1 cellular context compared by ENCODE assay signal in the genomic region with DNA sequence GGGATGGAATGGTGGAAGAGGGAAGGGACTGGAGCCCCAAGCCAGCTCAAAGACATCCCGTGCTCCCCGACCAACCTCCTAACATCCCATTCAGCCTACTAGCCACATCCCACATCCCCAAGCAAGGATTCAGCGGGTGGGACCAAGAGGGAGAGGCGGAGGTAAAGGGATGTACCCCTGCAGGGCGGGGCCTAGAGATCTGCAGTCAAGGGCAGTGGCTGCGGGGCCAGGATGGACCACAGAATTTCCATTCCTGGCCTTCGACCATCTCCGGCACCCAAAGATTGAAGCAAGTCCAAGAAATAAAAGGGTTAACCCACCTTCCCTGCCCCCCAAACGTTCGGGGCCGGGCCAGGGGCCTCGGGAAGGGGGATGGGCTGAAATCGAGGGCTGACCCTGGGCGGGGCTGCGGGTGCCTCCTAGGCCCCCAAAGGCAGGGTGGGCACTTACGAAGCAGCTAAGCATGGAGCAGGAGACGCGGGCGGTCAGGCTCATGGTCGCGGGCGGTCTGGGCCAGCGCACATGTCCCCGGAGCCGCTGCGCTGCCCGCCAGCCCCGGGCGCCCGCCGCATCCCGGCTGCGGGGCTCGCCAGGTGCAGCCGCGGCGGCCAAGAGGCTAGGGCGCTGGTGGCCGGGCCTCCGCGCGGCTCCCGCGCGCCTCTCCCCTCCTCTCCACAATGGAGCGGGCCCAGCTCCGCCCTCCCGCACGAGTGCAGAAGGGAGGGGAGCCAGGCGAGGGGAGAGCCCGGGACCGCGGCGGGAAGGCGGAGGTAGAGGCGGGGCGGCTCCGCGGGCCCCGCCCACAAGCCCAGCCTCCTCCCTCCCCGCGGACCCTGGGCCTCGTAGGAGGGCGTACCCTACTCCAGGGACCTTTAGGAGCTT.
A peak's percentile ranks its signal among the peaks of the same experiment; 100 is the strongest.
TF ChIP-seq lines count a peak whose summit lies in the region.

A gene (minus strand): TSS at position 726 of the 882 bp plus-strand sequence. CDS start 231 bp downstream, at position 495.

TF ChIP-seq in GM12878, 131 proteins besides CTCF, POLR2A, EP300 and RAD21 (continued from another document and continues in another):
- TF ChIP-seq, protein P1, sequence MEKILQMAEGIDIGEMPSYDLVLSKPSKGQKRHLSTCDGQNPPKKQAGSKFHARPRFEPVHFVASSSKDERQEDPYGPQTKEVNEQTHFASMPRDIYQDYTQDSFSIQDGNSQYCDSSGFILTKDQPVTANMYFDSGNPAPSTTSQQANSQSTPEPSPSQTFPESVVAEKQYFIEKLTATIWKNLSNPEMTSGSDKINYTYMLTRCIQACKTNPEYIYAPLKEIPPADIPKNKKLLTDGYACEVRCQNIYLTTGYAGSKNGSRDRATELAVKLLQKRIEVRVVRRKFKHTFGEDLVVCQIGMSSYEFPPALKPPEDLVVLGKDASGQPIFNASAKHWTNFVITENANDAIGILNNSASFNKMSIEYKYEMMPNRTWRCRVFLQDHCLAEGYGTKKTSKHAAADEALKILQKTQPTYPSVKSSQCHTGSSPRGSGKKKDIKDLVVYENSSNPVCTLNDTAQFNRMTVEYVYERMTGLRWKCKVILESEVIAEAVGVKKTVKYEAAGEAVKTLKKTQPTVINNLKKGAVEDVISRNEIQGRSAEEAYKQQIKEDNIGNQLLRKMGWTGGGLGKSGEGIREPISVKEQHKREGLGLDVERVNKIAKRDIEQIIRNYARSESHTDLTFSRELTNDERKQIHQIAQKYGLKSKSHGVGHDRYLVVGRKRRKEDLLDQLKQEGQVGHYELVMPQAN (conservative IDR thresholded peaks at IDR 0.05): peak; percentile 74
- TF ChIP-seq, protein P2, sequence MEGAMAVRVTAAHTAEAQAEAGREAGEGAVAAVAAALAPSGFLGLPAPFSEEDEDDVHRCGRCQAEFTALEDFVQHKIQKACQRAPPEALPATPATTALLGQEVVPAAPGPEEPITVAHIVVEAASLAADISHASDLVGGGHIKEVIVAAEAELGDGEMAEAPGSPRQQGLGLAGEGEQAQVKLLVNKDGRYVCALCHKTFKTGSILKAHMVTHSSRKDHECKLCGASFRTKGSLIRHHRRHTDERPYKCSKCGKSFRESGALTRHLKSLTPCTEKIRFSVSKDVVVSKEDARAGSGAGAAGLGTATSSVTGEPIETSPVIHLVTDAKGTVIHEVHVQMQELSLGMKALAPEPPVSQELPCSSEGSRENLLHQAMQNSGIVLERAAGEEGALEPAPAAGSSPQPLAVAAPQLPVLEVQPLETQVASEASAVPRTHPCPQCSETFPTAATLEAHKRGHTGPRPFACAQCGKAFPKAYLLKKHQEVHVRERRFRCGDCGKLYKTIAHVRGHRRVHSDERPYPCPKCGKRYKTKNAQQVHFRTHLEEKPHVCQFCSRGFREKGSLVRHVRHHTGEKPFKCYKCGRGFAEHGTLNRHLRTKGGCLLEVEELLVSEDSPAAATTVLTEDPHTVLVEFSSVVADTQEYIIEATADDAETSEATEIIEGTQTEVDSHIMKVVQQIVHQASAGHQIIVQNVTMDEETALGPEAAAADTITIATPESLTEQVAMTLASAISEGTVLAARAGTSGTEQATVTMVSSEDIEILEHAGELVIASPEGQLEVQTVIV (IDR thresholded peaks at IDR 0.05; ENCODE audit: borderline replicate concordance, partially characterized antibody): no peak
- TF ChIP-seq BHLHE40 (IDR thresholded peaks at IDR 0.05; ENCODE audit: borderline replicate concordance in 1 of 2, low read depth in 2 of 2, low read length in 1 of 2): peak; percentile 90 to 96
- TF ChIP-seq TCF3 (IDR thresholded peaks at IDR 0.05; ENCODE audit: borderline replicate concordance, insufficient read depth, low read depth, low read length): 0 out of 2 replicates have a peak, but pooled peaks have one; percentile 25
- 0 out of 2 replicates have a peak, but pooled peaks have one; percentile 58 for TF ChIP-seq RB1 (IDR thresholded peaks at IDR 0.05; ENCODE audit: borderline replicate concordance)
- TF ChIP-seq YY1 (IDR thresholded peaks at IDR 0.05; ENCODE audit: low read depth, low read length): peak; percentile 32; the same call in 1 of the 2 replicates
- peak; percentile 12 for TF ChIP-seq SP1 (IDR thresholded peaks at IDR 0.05; ENCODE audit: low read depth, low read length)
- TF ChIP-seq KLF5 (IDR thresholded peaks at IDR 0.05; ENCODE audit: partially characterized antibody): peak; percentile 75
- TF ChIP-seq TAF1 (IDR thresholded peaks at IDR 0.05; ENCODE audit: borderline replicate concordance, low read depth, low read length): 0 out of 2 replicates have a peak, but pooled peaks have one; percentile 34
- TF ChIP-seq BACH1 (IDR thresholded peaks at IDR 0.05; ENCODE audit: borderline replicate concordance): peak; percentile 84
- TF ChIP-seq, protein P3, sequence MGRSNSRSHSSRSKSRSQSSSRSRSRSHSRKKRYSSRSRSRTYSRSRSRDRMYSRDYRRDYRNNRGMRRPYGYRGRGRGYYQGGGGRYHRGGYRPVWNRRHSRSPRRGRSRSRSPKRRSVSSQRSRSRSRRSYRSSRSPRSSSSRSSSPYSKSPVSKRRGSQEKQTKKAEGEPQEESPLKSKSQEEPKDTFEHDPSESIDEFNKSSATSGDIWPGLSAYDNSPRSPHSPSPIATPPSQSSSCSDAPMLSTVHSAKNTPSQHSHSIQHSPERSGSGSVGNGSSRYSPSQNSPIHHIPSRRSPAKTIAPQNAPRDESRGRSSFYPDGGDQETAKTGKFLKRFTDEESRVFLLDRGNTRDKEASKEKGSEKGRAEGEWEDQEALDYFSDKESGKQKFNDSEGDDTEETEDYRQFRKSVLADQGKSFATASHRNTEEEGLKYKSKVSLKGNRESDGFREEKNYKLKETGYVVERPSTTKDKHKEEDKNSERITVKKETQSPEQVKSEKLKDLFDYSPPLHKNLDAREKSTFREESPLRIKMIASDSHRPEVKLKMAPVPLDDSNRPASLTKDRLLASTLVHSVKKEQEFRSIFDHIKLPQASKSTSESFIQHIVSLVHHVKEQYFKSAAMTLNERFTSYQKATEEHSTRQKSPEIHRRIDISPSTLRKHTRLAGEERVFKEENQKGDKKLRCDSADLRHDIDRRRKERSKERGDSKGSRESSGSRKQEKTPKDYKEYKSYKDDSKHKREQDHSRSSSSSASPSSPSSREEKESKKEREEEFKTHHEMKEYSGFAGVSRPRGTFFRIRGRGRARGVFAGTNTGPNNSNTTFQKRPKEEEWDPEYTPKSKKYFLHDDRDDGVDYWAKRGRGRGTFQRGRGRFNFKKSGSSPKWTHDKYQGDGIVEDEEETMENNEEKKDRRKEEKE (IDR thresholded peaks at IDR 0.05): peak; percentile 69; the same call in 1 of the 2 replicates
- peak; percentile 14; the same call in 1 of the 2 replicates for TF ChIP-seq POLR2AphosphoS5 (IDR thresholded peaks at IDR 0.05; ENCODE audit: low read length)
- 0 out of 3 replicates have a peak, but pooled peaks have one; percentile 37 for TF ChIP-seq POU2F2 (IDR thresholded peaks at IDR 0.05; ENCODE audit: borderline replicate concordance, low read depth, low read length)
- TF ChIP-seq ETV6 (conservative IDR thresholded peaks at IDR 0.05 in 1 of 2, IDR thresholded peaks at IDR 0.05 in 1 of 2; ENCODE audit: borderline replicate concordance in 1 of 2, low read depth in 1 of 2): no peak
- no peak for TF ChIP-seq ASH2L (IDR thresholded peaks at IDR 0.05; ENCODE audit: borderline replicate concordance, low read depth)
- TF ChIP-seq ATF7 (IDR thresholded peaks at IDR 0.05; ENCODE audit: low read depth): no peak
- TF ChIP-seq CREB1 (IDR thresholded peaks at IDR 0.05; ENCODE audit: low read depth): no peak
- no peak for TF ChIP-seq FOXM1 (IDR thresholded peaks at IDR 0.05; ENCODE audit: low read depth, low read length)
- no peak for TF ChIP-seq FOXK2 (IDR thresholded peaks at IDR 0.05)
- peak; percentile 22; the same call in 1 of the 2 replicates for TF ChIP-seq ZNF217 (IDR thresholded peaks at IDR 0.05)
- TF ChIP-seq ZZZ3 (IDR thresholded peaks at IDR 0.05; ENCODE audit: control insufficient read depth, insufficient read length, low read depth): no peak
- no peak for TF ChIP-seq NR2C1 (IDR thresholded peaks at IDR 0.05)
- TF ChIP-seq FOS (IDR thresholded peaks at IDR 0.05; ENCODE audit: borderline replicate concordance, extremely low read depth, insufficient read length): no peak
- peak; percentile 71 for TF ChIP-seq DPF2 (IDR thresholded peaks at IDR 0.05)
- TF ChIP-seq WRNIP1 (IDR thresholded peaks at IDR 0.05; ENCODE audit: borderline replicate concordance, low read depth, low read length): no peak
- TF ChIP-seq, protein P4, sequence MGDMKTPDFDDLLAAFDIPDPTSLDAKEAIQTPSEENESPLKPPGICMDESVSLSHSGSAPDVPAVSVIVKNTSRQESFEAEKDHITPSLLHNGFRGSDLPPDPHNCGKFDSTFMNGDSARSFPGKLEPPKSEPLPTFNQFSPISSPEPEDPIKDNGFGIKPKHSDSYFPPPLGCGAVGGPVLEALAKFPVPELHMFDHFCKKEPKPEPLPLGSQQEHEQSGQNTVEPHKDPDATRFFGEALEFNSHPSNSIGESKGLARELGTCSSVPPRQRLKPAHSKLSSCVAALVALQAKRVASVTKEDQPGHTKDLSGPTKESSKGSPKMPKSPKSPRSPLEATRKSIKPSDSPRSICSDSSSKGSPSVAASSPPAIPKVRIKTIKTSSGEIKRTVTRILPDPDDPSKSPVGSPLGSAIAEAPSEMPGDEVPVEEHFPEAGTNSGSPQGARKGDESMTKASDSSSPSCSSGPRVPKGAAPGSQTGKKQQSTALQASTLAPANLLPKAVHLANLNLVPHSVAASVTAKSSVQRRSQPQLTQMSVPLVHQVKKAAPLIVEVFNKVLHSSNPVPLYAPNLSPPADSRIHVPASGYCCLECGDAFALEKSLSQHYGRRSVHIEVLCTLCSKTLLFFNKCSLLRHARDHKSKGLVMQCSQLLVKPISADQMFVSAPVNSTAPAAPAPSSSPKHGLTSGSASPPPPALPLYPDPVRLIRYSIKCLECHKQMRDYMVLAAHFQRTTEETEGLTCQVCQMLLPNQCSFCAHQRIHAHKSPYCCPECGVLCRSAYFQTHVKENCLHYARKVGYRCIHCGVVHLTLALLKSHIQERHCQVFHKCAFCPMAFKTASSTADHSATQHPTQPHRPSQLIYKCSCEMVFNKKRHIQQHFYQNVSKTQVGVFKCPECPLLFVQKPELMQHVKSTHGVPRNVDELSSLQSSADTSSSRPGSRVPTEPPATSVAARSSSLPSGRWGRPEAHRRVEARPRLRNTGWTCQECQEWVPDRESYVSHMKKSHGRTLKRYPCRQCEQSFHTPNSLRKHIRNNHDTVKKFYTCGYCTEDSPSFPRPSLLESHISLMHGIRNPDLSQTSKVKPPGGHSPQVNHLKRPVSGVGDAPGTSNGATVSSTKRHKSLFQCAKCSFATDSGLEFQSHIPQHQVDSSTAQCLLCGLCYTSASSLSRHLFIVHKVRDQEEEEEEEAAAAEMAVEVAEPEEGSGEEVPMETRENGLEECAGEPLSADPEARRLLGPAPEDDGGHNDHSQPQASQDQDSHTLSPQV (IDR thresholded peaks at IDR 0.05): no peak
- TF ChIP-seq, protein P5, sequence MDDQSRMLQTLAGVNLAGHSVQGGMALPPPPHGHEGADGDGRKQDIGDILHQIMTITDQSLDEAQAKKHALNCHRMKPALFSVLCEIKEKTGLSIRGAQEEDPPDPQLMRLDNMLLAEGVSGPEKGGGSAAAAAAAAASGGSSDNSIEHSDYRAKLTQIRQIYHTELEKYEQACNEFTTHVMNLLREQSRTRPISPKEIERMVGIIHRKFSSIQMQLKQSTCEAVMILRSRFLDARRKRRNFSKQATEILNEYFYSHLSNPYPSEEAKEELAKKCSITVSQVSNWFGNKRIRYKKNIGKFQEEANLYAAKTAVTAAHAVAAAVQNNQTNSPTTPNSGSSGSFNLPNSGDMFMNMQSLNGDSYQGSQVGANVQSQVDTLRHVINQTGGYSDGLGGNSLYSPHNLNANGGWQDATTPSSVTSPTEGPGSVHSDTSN (IDR thresholded peaks at IDR 0.05; ENCODE audit: insufficient replicate concordance, low read depth, low read length): no peak
- TF ChIP-seq JUND (IDR thresholded peaks at IDR 0.05; ENCODE audit: low read depth, low read length): no peak
- TF ChIP-seq IKZF1 (conservative IDR thresholded peaks at IDR 0.05): peak; percentile 52; the same call in 1 of the 2 replicates
- TF ChIP-seq, protein P6, sequence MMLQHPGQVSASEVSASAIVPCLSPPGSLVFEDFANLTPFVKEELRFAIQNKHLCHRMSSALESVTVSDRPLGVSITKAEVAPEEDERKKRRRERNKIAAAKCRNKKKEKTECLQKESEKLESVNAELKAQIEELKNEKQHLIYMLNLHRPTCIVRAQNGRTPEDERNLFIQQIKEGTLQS (IDR thresholded peaks at IDR 0.05; ENCODE audit: borderline replicate concordance, extremely low read depth, low read depth, low read length): no peak
- TF ChIP-seq KAT2A (conservative IDR thresholded peaks at IDR 0.05; ENCODE audit: control insufficient read depth, low read depth, low read length): no peak
- no peak for TF ChIP-seq YBX1 (IDR thresholded peaks at IDR 0.05)
- TF ChIP-seq, protein P7, sequence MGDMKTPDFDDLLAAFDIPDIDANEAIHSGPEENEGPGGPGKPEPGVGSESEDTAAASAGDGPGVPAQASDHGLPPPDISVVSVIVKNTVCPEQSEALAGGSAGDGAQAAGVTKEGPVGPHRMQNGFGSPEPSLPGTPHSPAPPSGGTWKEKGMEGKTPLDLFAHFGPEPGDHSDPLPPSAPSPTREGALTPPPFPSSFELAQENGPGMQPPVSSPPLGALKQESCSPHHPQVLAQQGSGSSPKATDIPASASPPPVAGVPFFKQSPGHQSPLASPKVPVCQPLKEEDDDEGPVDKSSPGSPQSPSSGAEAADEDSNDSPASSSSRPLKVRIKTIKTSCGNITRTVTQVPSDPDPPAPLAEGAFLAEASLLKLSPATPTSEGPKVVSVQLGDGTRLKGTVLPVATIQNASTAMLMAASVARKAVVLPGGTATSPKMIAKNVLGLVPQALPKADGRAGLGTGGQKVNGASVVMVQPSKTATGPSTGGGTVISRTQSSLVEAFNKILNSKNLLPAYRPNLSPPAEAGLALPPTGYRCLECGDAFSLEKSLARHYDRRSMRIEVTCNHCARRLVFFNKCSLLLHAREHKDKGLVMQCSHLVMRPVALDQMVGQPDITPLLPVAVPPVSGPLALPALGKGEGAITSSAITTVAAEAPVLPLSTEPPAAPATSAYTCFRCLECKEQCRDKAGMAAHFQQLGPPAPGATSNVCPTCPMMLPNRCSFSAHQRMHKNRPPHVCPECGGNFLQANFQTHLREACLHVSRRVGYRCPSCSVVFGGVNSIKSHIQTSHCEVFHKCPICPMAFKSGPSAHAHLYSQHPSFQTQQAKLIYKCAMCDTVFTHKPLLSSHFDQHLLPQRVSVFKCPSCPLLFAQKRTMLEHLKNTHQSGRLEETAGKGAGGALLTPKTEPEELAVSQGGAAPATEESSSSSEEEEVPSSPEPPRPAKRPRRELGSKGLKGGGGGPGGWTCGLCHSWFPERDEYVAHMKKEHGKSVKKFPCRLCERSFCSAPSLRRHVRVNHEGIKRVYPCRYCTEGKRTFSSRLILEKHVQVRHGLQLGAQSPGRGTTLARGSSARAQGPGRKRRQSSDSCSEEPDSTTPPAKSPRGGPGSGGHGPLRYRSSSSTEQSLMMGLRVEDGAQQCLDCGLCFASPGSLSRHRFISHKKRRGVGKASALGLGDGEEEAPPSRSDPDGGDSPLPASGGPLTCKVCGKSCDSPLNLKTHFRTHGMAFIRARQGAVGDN (IDR thresholded peaks at IDR 0.05): peak; percentile 54
- peak; percentile 76 for TF ChIP-seq GATAD2B (conservative IDR thresholded peaks at IDR 0.05; ENCODE audit: low read depth)
- no peak for TF ChIP-seq SMAD1 (IDR thresholded peaks at IDR 0.05; ENCODE audit: low read depth, partially characterized antibody)
- TF ChIP-seq HCFC1 (IDR thresholded peaks at IDR 0.05; ENCODE audit: low read length): no peak; the same call in 1 of the 2 replicates
- 0 out of 2 replicates have a peak, but pooled peaks have one; percentile 31 for TF ChIP-seq MXI1 (IDR thresholded peaks at IDR 0.05; ENCODE audit: low read depth, low read length)
- no peak for TF ChIP-seq CHD1 (IDR thresholded peaks at IDR 0.05; ENCODE audit: low read depth, low read length)
- TF ChIP-seq LARP7 (IDR thresholded peaks at IDR 0.05): peak; percentile 87
- peak; percentile 35; the same call in 1 of the 2 replicates for TF ChIP-seq NR2F1 (conservative IDR thresholded peaks at IDR 0.05)
- no peak for TF ChIP-seq CBFB (IDR thresholded peaks at IDR 0.05; ENCODE audit: low read depth)
- TF ChIP-seq POLR2AphosphoS2 (IDR thresholded peaks at IDR 0.05; ENCODE audit: low read depth, low read length): 0 out of 2 replicates have a peak, but pooled peaks have one; percentile 47
